ENCODE assay signal across 5 cellular contexts in the genomic region with DNA sequence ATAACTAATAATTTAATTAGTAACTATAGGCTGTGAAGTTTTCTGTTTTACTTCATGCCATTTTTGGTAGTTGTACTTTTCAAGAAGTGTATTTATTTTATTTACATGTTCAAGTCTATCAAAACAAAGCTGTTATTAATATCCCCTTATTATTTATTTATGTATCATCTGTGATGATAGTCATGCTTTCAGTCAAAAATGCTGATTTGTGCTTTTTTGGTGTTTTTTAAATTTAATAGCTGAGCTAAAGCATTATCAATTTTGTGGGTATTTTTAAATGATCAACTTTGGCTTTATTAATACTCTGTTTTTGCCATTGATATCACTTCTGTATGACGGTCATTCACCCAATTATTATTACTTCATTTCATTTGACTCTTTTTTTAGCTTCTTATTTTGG.
"Had no signal": no experiment of that assay in that cellular context is flagged by ENCODE, and none has a peak within 500 bp of the region (broad histone marks: within the 10 kb centered on the region; RNA-seq: fewer than 3 reads in every experiment).

No MANE protein-coding gene starts in this region.

- H3K4me2 ChIP-seq: KMS-11 had no signal

- FAIRE-seq: HTR-8/SVneo had no signal

- H3K9ac ChIP-seq: KMS-11 had no signal

- H3K27ac ChIP-seq: HL-60, KMS-11 had no signal

- DNase-seq: KBM-7, KG1 had no signal
